ENCODE assay signal across 19 cellular contexts in genomic region chr5:104177651-104178050, GRCh38.
"Had no signal": no experiment of that assay in that cellular context is flagged by ENCODE, and none has a peak within 500 bp of the region (broad histone marks: within the 10 kb centered on the region; RNA-seq: fewer than 3 reads in every experiment).

No MANE protein-coding gene starts in this region.

- FAIRE-seq: HepG2 had no signal

- ATAC-seq: Panc1, PC-3, T-cell had no signal

- H3K9me2 ChIP-seq: SK-N-SH had no signal

- H3K4me2 ChIP-seq: SK-N-SH had no signal

- H3K27ac ChIP-seq: RWPE1 had no signal

- H3K9ac ChIP-seq: SK-N-SH had no signal

- DNase-seq: IMR-90; NCI-H1092; NCI-H1105 treated with DMSO at 0.1 percent for 48 hours; NCI-H1417 treated with DMSO at 0.1 percent for 48 hours; NCI-H146; NCI-H1694 treated with DMSO at 0.1 percent for 48 hours; NCI-H2029; NCI-H2081 treated with DMSO at 0.1 percent for 48 hours; NCI-H2227 treated with DMSO at 0.1 percent for 48 hours; NCI-H526; NK-92 treated with Interleukin-12 subunit alpha and Interleukin-12 subunit beta, amount 100 ng/mL, for 24 hours; PC-3; SHP77; SK-N-SH; SW 1271; T-cell had no signal
